ENCODE assay signal across 7 cellular contexts in genomic region chr12:46399461-46400248, GRCh38. TPM values are rescaled to one million over a fixed set of nuclear protein-coding genes. Genes with fewer than 3 reads are reported as not detected.
DNase-seq lines count a peak whose midpoint lies in the region; ATAC-seq, FAIRE-seq and TF ChIP-seq lines count a peak whose summit lies in the region.
"Not testable (repeated sequence)": the region's sequence is repeated elsewhere in the genome, so short reads cannot be mapped to it uniquely, and the experiment has no call there.

No MANE protein-coding gene starts in this region.

- WGBS in K562 (ENCODE audit: insufficient coverage, low coverage, missing lambda C conversion rate), result 82% methylated on average over 6 of the region's 6 CpGs

- peaks cover 38 to 47% (median 42%) of the 10 kb centered on the region in 3 donors for H3K4me1 Mint-ChIP-seq in CD8-positive, alpha-beta memory T cell
- peaks cover 53% of the 10 kb centered on the region for H3K4me1 Mint-ChIP-seq in activated B cell treated with CpG ODN at 0.5 μM for 24 hours
- H3K4me1 Mint-ChIP-seq in activated T-helper 1 cell treated with anti-CD3 and anti-CD28 coated beads, Interleukin-12 subunit alpha, Interleukin-12 subunit beta, Interleukin-2, Interleukin-4 antibody, amounts not matched to agents 30 ng/mL and 10 ng/mL and 1 ng/mL, durations not matched to agents 14 hours and 24 hours and 36 hours (ENCODE audit: low read depth), result peaks cover 57% of the 10 kb centered on the region
- H3K4me1 Mint-ChIP-seq in stimulated activated naive CD8-positive, alpha-beta T cell treated with anti-CD3 and anti-CD28 coated beads, Interleukin-15, Interleukin-2, amounts not matched to agents 100 ng/mL and 50 ng/mL, for 24 hours (ENCODE audit: low read depth), result peaks cover 44% of the 10 kb centered on the region

- not testable (repeated sequence) for TF ChIP-seq RAD21 in K562 (CRISPR knock-in tag; conservative IDR thresholded peaks at IDR 0.05 in 1 of 2, IDR thresholded peaks at IDR 0.05 in 1 of 2)

- peak in 2 of 5 donors; percentile 47 to 63 for DNase-seq in CD8-positive, alpha-beta memory T cell
- DNase-seq in KBM-7 (peak; percentile 40), NCI-H526 treated with DMSO at 0.1 percent for 48 hours (lab: John Stamatoyannopoulos, UW) (peak; percentile 11)
- DNase-seq in activated B cell treated with CpG ODN at 0.5 μM for 24 hours; activated T-helper 1 cell treated with anti-CD3 and anti-CD28 coated beads, Interleukin-12 subunit alpha, Interleukin-12 subunit beta, Interleukin-2, Interleukin-4 antibody, amounts not matched to agents 30 ng/mL and 10 ng/mL and 1 ng/mL, durations not matched to agents 14 hours and 24 hours and 36 hours (ENCODE audit: low spot score); K562 (ENCODE audit: extremely low read depth in 1 of 4, low spot score in 3 of 4): not testable (repeated sequence)

- POLR2A ChIA-PET in CD8-positive, alpha-beta memory T cell (lab: Charles Lee), result interaction anchor here (0.7 kb wide), 1 partner anchor 284 kb away, joined by 3 read pairs; no protein-coding TSS in a partner anchor
- POLR2A ChIA-PET in activated B cell treated with CpG ODN at 0.5 μM for 24 hours (lab: Charles Lee); K562 (lab: Yijun Ruan, JAX): not testable (repeated sequence)

- not testable (repeated sequence) for H4K20me1 ChIP-seq in K562 (replicated peaks; ENCODE audit: control insufficient read depth, insufficient read depth, low read length)

- H3K36me3 ChIP-seq in CD8-positive, alpha-beta memory T cell (ENCODE audit: insufficient read depth, low read length); K562 (ENCODE audit: control insufficient read depth, insufficient read depth, low read length): not testable (repeated sequence)

- not testable (repeated sequence) for H3K4me1 ChIP-seq in CD8-positive, alpha-beta memory T cell (ENCODE audit: insufficient read depth, low read length); K562 (replicated peaks in 1 of 2; ENCODE audit: control insufficient read depth in 2 of 2, insufficient read depth in 2 of 2, low read length in 2 of 2)

- H3K9me3 ChIP-seq in CD8-positive, alpha-beta memory T cell (ENCODE audit: low read length); K562 (replicated peaks; ENCODE audit: control insufficient read depth, insufficient read depth, low read depth, low read length): not testable (repeated sequence)

- BruUV-seq in K562 (replicated peaks; lab: Mats Ljungman, UMichigan), result not testable (repeated sequence)

- not testable (repeated sequence) for H3K79me2 ChIP-seq in K562 (ENCODE audit: control insufficient read depth, insufficient read depth, low read length)

- TF ChIP-seq EP300 in K562 (IDR thresholded peaks at IDR 0.05; ENCODE audit: low read length), result not testable (repeated sequence)

- H3K4me2 ChIP-seq in K562 (ENCODE audit: insufficient read depth, low read length), result not testable (repeated sequence)

- TF ChIP-seq POLR2A in K562 (conservative IDR thresholded peaks at IDR 0.05), result not testable (repeated sequence)

- H3K9ac ChIP-seq in K562 (ENCODE audit: insufficient read depth in 1 of 2, low read depth in 2 of 2, low read length in 2 of 2), result not testable (repeated sequence)

- H3K4me3 ChIP-seq in CD8-positive, alpha-beta memory T cell (ENCODE audit: low read length); K562: not testable (repeated sequence)

- H2AFZ ChIP-seq in K562 (ENCODE audit: low read depth, low read length), result not testable (repeated sequence)

- TF ChIP-seq CTCF in activated B cell treated with CpG ODN at 0.5 μM for 24 hours (IDR thresholded peaks at IDR 0.05); K562 (IDR thresholded peaks at IDR 0.05 in 2 of 3, conservative IDR thresholded peaks at IDR 0.05 in 1 of 3; ENCODE audit: insufficient read depth in 2 of 3, low read depth in 1 of 3, low read length in 3 of 3): not testable (repeated sequence)

- H3K9me1 ChIP-seq in K562 (ENCODE audit: control insufficient read depth, insufficient read depth, low read length), result not testable (repeated sequence)

- intact Hi-C loops in activated B cell treated with CpG ODN at 0.5 μM for 24 hours (cut with micrococcal nuclease); activated T-helper 1 cell treated with anti-CD3 and anti-CD28 coated beads, Interleukin-12 subunit alpha, Interleukin-12 subunit beta, Interleukin-2, Interleukin-4 antibody, amounts not matched to agents 30 ng/mL and 10 ng/mL and 1 ng/mL, durations not matched to agents 14 hours and 24 hours and 36 hours (cut with micrococcal nuclease); K562 (cut with micrococcal nuclease): not testable (repeated sequence)

- H3K27ac ChIP-seq in CD8-positive, alpha-beta memory T cell (ENCODE audit: low read depth, low read length); K562 (ENCODE audit: extremely low read depth, low read depth, low read length): not testable (repeated sequence)

- H3K27ac Mint-ChIP-seq in CD8-positive, alpha-beta memory T cell, result peak overlapping the region in 7 of 8 donors; percentile 10 to 88 (median 41)
- peak overlapping the region; percentile 4 for H3K27ac Mint-ChIP-seq in activated B cell treated with CpG ODN at 0.5 μM for 24 hours
- H3K27ac Mint-ChIP-seq in activated T-helper 1 cell treated with anti-CD3 and anti-CD28 coated beads, Interleukin-12 subunit alpha, Interleukin-12 subunit beta, Interleukin-2, Interleukin-4 antibody, amounts not matched to agents 30 ng/mL and 10 ng/mL and 1 ng/mL, durations not matched to agents 14 hours and 24 hours and 36 hours, result peak overlapping the region; percentile 41
- H3K27ac Mint-ChIP-seq in stimulated activated naive CD8-positive, alpha-beta T cell treated with anti-CD3 and anti-CD28 coated beads, Interleukin-15, Interleukin-2, amounts not matched to agents 100 ng/mL and 50 ng/mL, for 24 hours, result peak overlapping the region; percentile 5

- H3K27me3 ChIP-seq in CD8-positive, alpha-beta memory T cell (ENCODE audit: insufficient read depth, low read length, poor library complexity, severe bottlenecking); K562 (ENCODE audit: control insufficient read depth in 2 of 2, insufficient read depth in 2 of 2, low read length in 2 of 2): not testable (repeated sequence)

- in situ Hi-C loops in KBM-7 (cut with MboI; ENCODE audit: low pct_unique_long_range_greater_than_20kb, low sequenced_read_pairs); K562 (cut with MboI): not testable (repeated sequence)

- FAIRE-seq in K562 (lab: Jason Lieb, UNC), result not testable (repeated sequence)

- not testable (repeated sequence) for H3K36me3 Mint-ChIP-seq in CD8-positive, alpha-beta memory T cell; activated B cell treated with CpG ODN at 0.5 μM for 24 hours (ENCODE audit: low read depth); activated T-helper 1 cell treated with anti-CD3 and anti-CD28 coated beads, Interleukin-12 subunit alpha, Interleukin-12 subunit beta, Interleukin-2, Interleukin-4 antibody, amounts not matched to agents 30 ng/mL and 10 ng/mL and 1 ng/mL, durations not matched to agents 14 hours and 24 hours and 36 hours (ENCODE audit: low read depth); stimulated activated naive CD8-positive, alpha-beta T cell treated with anti-CD3 and anti-CD28 coated beads, Interleukin-15, Interleukin-2, amounts not matched to agents 100 ng/mL and 50 ng/mL, for 24 hours (ENCODE audit: low read depth)

- H3K9me3 Mint-ChIP-seq in CD8-positive, alpha-beta memory T cell; activated B cell treated with CpG ODN at 0.5 μM for 24 hours; activated T-helper 1 cell treated with anti-CD3 and anti-CD28 coated beads, Interleukin-12 subunit alpha, Interleukin-12 subunit beta, Interleukin-2, Interleukin-4 antibody, amounts not matched to agents 30 ng/mL and 10 ng/mL and 1 ng/mL, durations not matched to agents 14 hours and 24 hours and 36 hours; stimulated activated naive CD8-positive, alpha-beta T cell treated with anti-CD3 and anti-CD28 coated beads, Interleukin-15, Interleukin-2, amounts not matched to agents 100 ng/mL and 50 ng/mL, for 24 hours: not testable (repeated sequence)

- ATAC-seq in activated B cell treated with CpG ODN at 0.5 μM for 24 hours (ENCODE audit: low read depth); K562: not testable (repeated sequence)

- peak overlapping the region in 4 of 7 donors; percentile 3 to 47 (median 32) for H3K4me3 Mint-ChIP-seq in CD8-positive, alpha-beta memory T cell
- H3K4me3 Mint-ChIP-seq in activated B cell treated with CpG ODN at 0.5 μM for 24 hours; stimulated activated naive CD8-positive, alpha-beta T cell treated with anti-CD3 and anti-CD28 coated beads, Interleukin-15, Interleukin-2, amounts not matched to agents 100 ng/mL and 50 ng/mL, for 24 hours: not testable (repeated sequence)
- H3K4me3 Mint-ChIP-seq in activated T-helper 1 cell treated with anti-CD3 and anti-CD28 coated beads, Interleukin-12 subunit alpha, Interleukin-12 subunit beta, Interleukin-2, Interleukin-4 antibody, amounts not matched to agents 30 ng/mL and 10 ng/mL and 1 ng/mL, durations not matched to agents 14 hours and 24 hours and 36 hours, result peak overlapping the region; percentile 1

- CTCF ChIA-PET in CD8-positive, alpha-beta memory T cell (lab: Charles Lee); activated B cell treated with CpG ODN at 0.5 μM for 24 hours (lab: Charles Lee); K562 (lab: Yijun Ruan, JAX; ENCODE audit: low intra/inter-chr PET ratio): not testable (repeated sequence)

- H3K27me3 Mint-ChIP-seq in CD8-positive, alpha-beta memory T cell; activated B cell treated with CpG ODN at 0.5 μM for 24 hours; activated T-helper 1 cell treated with anti-CD3 and anti-CD28 coated beads, Interleukin-12 subunit alpha, Interleukin-12 subunit beta, Interleukin-2, Interleukin-4 antibody, amounts not matched to agents 30 ng/mL and 10 ng/mL and 1 ng/mL, durations not matched to agents 14 hours and 24 hours and 36 hours (ENCODE audit: insufficient read depth); stimulated activated naive CD8-positive, alpha-beta T cell treated with anti-CD3 and anti-CD28 coated beads, Interleukin-15, Interleukin-2, amounts not matched to agents 100 ng/mL and 50 ng/mL, for 24 hours: not testable (repeated sequence)

RNA-seq across cellular contexts. Expression of gene SLC38A2, which starts 27.1 kb away (rescaled TPM):
- total RNA-seq in CD8-positive, alpha-beta memory T cell, result 100 to 1,000 TPM; 198 to 202 TPM
- 58.4 TPM for polyA plus RNA-seq in CD8-positive, alpha-beta memory T cell
- total RNA-seq in activated B cell treated with CpG ODN at 0.5 μM for 24 hours (231 and 247 TPM in 2 replicates), K562 (2014; rRNA removed) (176 and 194 TPM in 2 replicates), K562 (2014; rRNA removed; fragmentation: Illumina TruSeq; extraction: Trizol) (227 and 308 TPM in 2 replicates), K562 (2015; rRNA removed; fragmentation: Illumina TruSeq; extraction: Trizol) (106 and 114 TPM in 2 replicates), K562 (2021) (249 and 292 TPM in 2 replicates)
- total RNA-seq in activated T-helper 1 cell treated with anti-CD3 and anti-CD28 coated beads, Interleukin-12 subunit alpha, Interleukin-12 subunit beta, Interleukin-2, Interleukin-4 antibody, amounts not matched to agents 30 ng/mL and 10 ng/mL and 1 ng/mL, durations not matched to agents 14 hours and 24 hours and 36 hours, result 157 and 161 TPM in 2 replicates
- 290 and 561 TPM in 2 replicates for total RNA-seq in K562 (2011; cell fraction: chromatin; rRNA removed; ENCODE audit: low replicate concordance)
- 141 TPM in 2 replicates for total RNA-seq in K562 (2011; cell fraction: nucleolus; rRNA removed)
- total RNA-seq in K562 (2011; cell fraction: nucleoplasm; rRNA removed), result 257 and 355 TPM in 2 replicates
- polyA plus RNA-seq in K562 (2011; rRNA removed) (122 and 143 TPM in 2 replicates), K562 (2014; fragmentation: Illumina TruSeq; extraction: Trizol) (180 and 209 TPM in 2 replicates), K562 (2014; fragmentation: Nextera tagmentation; extraction: Ambion mirVana) (100 to 1,000 TPM in 1 of 2 experiments, 10 to 100 TPM in 1; 98.7 to 132 TPM), K562 (2014; rRNA removed) (117 and 130 TPM in 2 replicates)
- polyA plus RNA-seq in K562 (2011; cell fraction: cytosol; rRNA removed), result 83.9 and 91.7 TPM in 2 replicates
- 241 and 296 TPM in 2 replicates for polyA plus RNA-seq in K562 (2011; cell fraction: nucleus; rRNA removed)
- 79.7 and 147 TPM in 2 replicates for polyA plus RNA-seq in K562 (2012)
- 176 and 180 TPM in 2 replicates for polyA minus RNA-seq in K562 (2011; rRNA and poly(A)+ RNA removed)
- polyA minus RNA-seq in K562 (2011; cell fraction: cytosol; rRNA and poly(A)+ RNA removed), result 73.8 and 122 TPM in 2 replicates
- polyA minus RNA-seq in K562 (2011; cell fraction: nucleus; rRNA and poly(A)+ RNA removed), result 275 and 440 TPM in 2 replicates
